Comparison of ENCODE assay signal across 15 cellular contexts in the genomic region with DNA sequence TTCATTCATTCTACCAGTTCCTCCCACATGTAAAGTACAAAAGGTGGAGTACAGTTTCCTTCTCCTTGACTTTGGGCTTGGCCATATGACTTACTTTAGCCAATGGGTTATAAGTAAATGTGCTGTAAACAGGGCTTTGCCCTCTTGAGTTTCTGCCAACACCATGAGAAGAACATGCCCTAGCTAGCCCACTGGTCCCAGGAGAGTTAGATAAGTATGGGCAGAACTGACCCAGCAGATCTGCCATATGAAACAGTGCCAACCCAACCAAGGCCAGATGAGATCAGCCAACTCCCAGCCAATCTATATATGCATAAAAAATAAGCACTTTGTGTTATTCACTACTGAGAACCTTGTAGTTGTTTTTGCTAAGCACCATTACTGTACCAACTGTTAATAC. TPM values are rescaled to one million over a fixed set of nuclear protein-coding genes. Genes with fewer than 3 reads are reported as not detected.
DNase-seq lines count a peak whose midpoint lies in the region; ATAC-seq and TF ChIP-seq lines count a peak whose summit lies in the region.
"Had no signal": no experiment of that assay in that cellular context is flagged by ENCODE, and none has a peak within 500 bp of the region (broad histone marks: within the 10 kb centered on the region; RNA-seq: fewer than 3 reads in every experiment).

No MANE protein-coding gene starts in this region.

- intact Hi-C loops in CD4-positive, alpha-beta memory T cell (cut with micrococcal nuclease), result no loop called here

- no peaks in the 10 kb centered on the region for H3K4me1 Mint-ChIP-seq in stimulated activated memory B cell treated with anti-CD40 and anti-IgM and Interleukin-4, amounts not matched to agents 10 μg/mL and 1 μg/mL and 100 μg/mL, for 72 hours
- H3K4me1 Mint-ChIP-seq in CD4-positive, alpha-beta memory T cell, result peaks cover 0 to 5% (median 3%) of the 10 kb centered on the region in 4 donors
- no peaks in the 10 kb centered on the region for H3K4me1 Mint-ChIP-seq in activated CD4-positive, alpha-beta T cell treated with anti-CD3 and anti-CD28 coated beads, Interleukin-2, amount 10 ng/mL, durations not matched to agents 7 days and 5 days
- H3K4me1 Mint-ChIP-seq: nephron progenitor cell had no signal

- H3K27ac Mint-ChIP-seq in stimulated activated memory B cell treated with anti-CD40 and anti-IgM and Interleukin-4, amounts not matched to agents 10 μg/mL and 1 μg/mL and 100 μg/mL, for 72 hours, result peak overlapping the region; percentile 17
- H3K27ac Mint-ChIP-seq in CD4-positive, alpha-beta memory T cell, result peak overlapping the region in 1 of 7 donors; percentile 28
- H3K27ac Mint-ChIP-seq in activated CD4-positive, alpha-beta T cell treated with anti-CD3 and anti-CD28 coated beads, Interleukin-2, amount 10 ng/mL, durations not matched to agents 7 days and 5 days, result no peak overlapping the region
- H3K27ac Mint-ChIP-seq: nephron progenitor cell had no signal

- no peaks in the 10 kb centered on the region for H3K27me3 ChIP-seq in CD4-positive, alpha-beta memory T cell (ENCODE audit: insufficient read depth, low read length)
- H3K27me3 ChIP-seq: esophagus squamous epithelium, sigmoid colon, tibial artery had no signal

- no peak for ATAC-seq in stimulated activated memory B cell treated with anti-CD40 and anti-IgM and Interleukin-4, amounts not matched to agents 10 μg/mL and 1 μg/mL and 100 μg/mL, for 72 hours

- CTCF ChIA-PET in GM10248 (lab: Yijun Ruan, JAX), result no interaction called here
- CTCF ChIA-PET in CD4-positive, alpha-beta memory T cell (lab: Charles Lee; ENCODE audit: partially characterized antibody), result interaction anchor here (1.5 kb wide), 1 partner anchor 30 kb away, joined by 4 read pairs; no protein-coding TSS in a partner anchor
- CTCF ChIA-PET in activated CD4-positive, alpha-beta T cell treated with anti-CD3 and anti-CD28 coated beads, Interleukin-2, amount 10 ng/mL, durations not matched to agents 7 days and 5 days (lab: Charles Lee), result interaction anchor here (1.4 kb wide), 1 partner anchor 13 kb away, joined by 3 read pairs; no protein-coding TSS in a partner anchor

- POLR2A ChIA-PET in GM10248 (lab: Yijun Ruan, JAX), result no interaction called here
- POLR2A ChIA-PET in CD4-positive, alpha-beta memory T cell (lab: Charles Lee; ENCODE audit: partially characterized antibody), result no interaction called here
- POLR2A ChIA-PET in activated CD4-positive, alpha-beta T cell treated with anti-CD3 and anti-CD28 coated beads, Interleukin-2, amount 10 ng/mL, durations not matched to agents 7 days and 5 days (lab: Charles Lee), result no interaction called here

- no peaks in the 10 kb centered on the region for H3K27me3 Mint-ChIP-seq in stimulated activated memory B cell treated with anti-CD40 and anti-IgM and Interleukin-4, amounts not matched to agents 10 μg/mL and 1 μg/mL and 100 μg/mL, for 72 hours
- no peaks in the 10 kb centered on the region for H3K27me3 Mint-ChIP-seq in CD4-positive, alpha-beta memory T cell
- no peaks in the 10 kb centered on the region for H3K27me3 Mint-ChIP-seq in activated CD4-positive, alpha-beta T cell treated with anti-CD3 and anti-CD28 coated beads, Interleukin-2, amount 10 ng/mL, durations not matched to agents 7 days and 5 days

- H3K4me1 ChIP-seq in CD4-positive, alpha-beta memory T cell (ENCODE audit: insufficient read depth, low read length), result no peaks in the 10 kb centered on the region
- H3K4me1 ChIP-seq: sigmoid colon had no signal

- DNase-seq in NCI-H2107 treated with DMSO at 0.1 percent for 48 hours (lab: John Stamatoyannopoulos, UW; ENCODE audit: unreplicated experiment), result peak; percentile 6
- DNase-seq in NCI-H2107 (lab: John Stamatoyannopoulos, UW), result no peak
- DNase-seq in NCI-H226, result peak; percentile 77
- DNase-seq in dermis blood vessel endothelial cell, result peak; percentile 9
- DNase-seq in GM10248 (ENCODE audit: extremely low spot score), result no peak
- DNase-seq in CD4-positive, alpha-beta memory T cell, result no peak
- no peak for DNase-seq in activated CD4-positive, alpha-beta T cell treated with anti-CD3 and anti-CD28 coated beads, Interleukin-2, amount 10 ng/mL, durations not matched to agents 7 days and 5 days
- DNase-seq: activated CD4-positive, alpha-beta T cell treated with anti-CD3 and anti-CD28 coated beads for 48 hours; esophagus squamous epithelium; left cardiac atrium; nephron progenitor cell; sigmoid colon; SW 1271; tibial artery had no signal

- H3K4me3 Mint-ChIP-seq in stimulated activated memory B cell treated with anti-CD40 and anti-IgM and Interleukin-4, amounts not matched to agents 10 μg/mL and 1 μg/mL and 100 μg/mL, for 72 hours, result no peak overlapping the region
- no peak overlapping the region for H3K4me3 Mint-ChIP-seq in CD4-positive, alpha-beta memory T cell
- no peak overlapping the region for H3K4me3 Mint-ChIP-seq in activated CD4-positive, alpha-beta T cell treated with anti-CD3 and anti-CD28 coated beads, Interleukin-2, amount 10 ng/mL, durations not matched to agents 7 days and 5 days
- H3K4me3 Mint-ChIP-seq: nephron progenitor cell had no signal

- H3K9me3 Mint-ChIP-seq in stimulated activated memory B cell treated with anti-CD40 and anti-IgM and Interleukin-4, amounts not matched to agents 10 μg/mL and 1 μg/mL and 100 μg/mL, for 72 hours, result no peaks in the 10 kb centered on the region
- H3K9me3 Mint-ChIP-seq in CD4-positive, alpha-beta memory T cell, result no peaks in the 10 kb centered on the region
- no peaks in the 10 kb centered on the region for H3K9me3 Mint-ChIP-seq in activated CD4-positive, alpha-beta T cell treated with anti-CD3 and anti-CD28 coated beads, Interleukin-2, amount 10 ng/mL, durations not matched to agents 7 days and 5 days
- H3K9me3 Mint-ChIP-seq: nephron progenitor cell had no signal

- TF ChIP-seq CTCF in GM10248 (IDR thresholded peaks at IDR 0.05; ENCODE audit: control extremely low read depth, extremely low read depth, low read depth, missing control alignments), result no peak

- no peaks in the 10 kb centered on the region for H3K36me3 ChIP-seq in CD4-positive, alpha-beta memory T cell (ENCODE audit: insufficient read depth, low read length)

- no peak overlapping the region for H3K4me3 ChIP-seq in CD4-positive, alpha-beta memory T cell (ENCODE audit: low read length in 2 of 2)
- H3K4me3 ChIP-seq: esophagus squamous epithelium, sigmoid colon, tibial artery had no signal

- no peaks in the 10 kb centered on the region for H3K9me3 ChIP-seq in CD4-positive, alpha-beta memory T cell (ENCODE audit: control insufficient read depth in 1 of 2, low read length in 2 of 2)
- H3K9me3 ChIP-seq: esophagus squamous epithelium, sigmoid colon, tibial artery had no signal

- peaks cover 55% of the 10 kb centered on the region for H3K36me3 Mint-ChIP-seq in stimulated activated memory B cell treated with anti-CD40 and anti-IgM and Interleukin-4, amounts not matched to agents 10 μg/mL and 1 μg/mL and 100 μg/mL, for 72 hours
- peaks cover 30 to 38% of the 10 kb centered on the region in 2 donors for H3K36me3 Mint-ChIP-seq in CD4-positive, alpha-beta memory T cell
- H3K36me3 Mint-ChIP-seq in activated CD4-positive, alpha-beta T cell treated with anti-CD3 and anti-CD28 coated beads, Interleukin-2, amount 10 ng/mL, durations not matched to agents 7 days and 5 days (ENCODE audit: low read depth), result peaks cover 41% of the 10 kb centered on the region

- H3K27ac ChIP-seq in CD4-positive, alpha-beta memory T cell (ENCODE audit: low read depth, low read length), result no peak overlapping the region
- H3K27ac ChIP-seq: sigmoid colon, tibial artery had no signal

RNA-seq across cellular contexts. Expression of a gene that starts 25.5 kb away (rescaled TPM):
- 7.3 and 8.5 TPM in 2 replicates for total RNA-seq in dermis blood vessel endothelial cell
- 10 to 100 TPM; 17.9 to 18.9 TPM for total RNA-seq in CD4-positive, alpha-beta memory T cell
- 10 to 100 TPM in 1 of 2 donors, 1 to 10 TPM in 1; 8.4 to 17.3 TPM for polyA plus RNA-seq in CD4-positive, alpha-beta memory T cell
- 10 to 100 TPM; 18.0 to 19.3 TPM for total RNA-seq in activated CD4-positive, alpha-beta T cell treated with anti-CD3 and anti-CD28 coated beads, Interleukin-2, amount 10 ng/mL, durations not matched to agents 7 days and 5 days

RNA-seq across cellular contexts. Expression of a gene that starts 46.0 kb away (rescaled TPM):
- 2.0 and 4.2 TPM in 2 replicates for total RNA-seq in dermis blood vessel endothelial cell
- 10 to 100 TPM; 36.8 to 43.2 TPM for total RNA-seq in CD4-positive, alpha-beta memory T cell
- 1 to 10 TPM; 4.6 to 7.7 TPM for polyA plus RNA-seq in CD4-positive, alpha-beta memory T cell
- total RNA-seq in activated CD4-positive, alpha-beta T cell treated with anti-CD3 and anti-CD28 coated beads, Interleukin-2, amount 10 ng/mL, durations not matched to agents 7 days and 5 days, result 10 to 100 TPM; 14.0 to 14.8 TPM

Comparison
In these comparisons a context has a peak if more than half of its experiments do, and no peak if none do; other contexts are left out.
1. DNase-seq: peak in NCI-H2107 treated with DMSO at 0.1 percent for 48 hours (single experiment), NCI-H226 (single experiment) and dermis blood vessel endothelial cell (single experiment); none in NCI-H2107 (single experiment), GM10248 (single experiment), CD4-positive, alpha-beta memory T cell (0 of 5) and activated CD4-positive, alpha-beta T cell treated with anti-CD3 and anti-CD28 coated beads, Interleukin-2, amount 10 ng/mL, durations not matched to agents 7 days and 5 days (single experiment).